9 cellular contexts compared by ENCODE assay signal in the genomic region with DNA sequence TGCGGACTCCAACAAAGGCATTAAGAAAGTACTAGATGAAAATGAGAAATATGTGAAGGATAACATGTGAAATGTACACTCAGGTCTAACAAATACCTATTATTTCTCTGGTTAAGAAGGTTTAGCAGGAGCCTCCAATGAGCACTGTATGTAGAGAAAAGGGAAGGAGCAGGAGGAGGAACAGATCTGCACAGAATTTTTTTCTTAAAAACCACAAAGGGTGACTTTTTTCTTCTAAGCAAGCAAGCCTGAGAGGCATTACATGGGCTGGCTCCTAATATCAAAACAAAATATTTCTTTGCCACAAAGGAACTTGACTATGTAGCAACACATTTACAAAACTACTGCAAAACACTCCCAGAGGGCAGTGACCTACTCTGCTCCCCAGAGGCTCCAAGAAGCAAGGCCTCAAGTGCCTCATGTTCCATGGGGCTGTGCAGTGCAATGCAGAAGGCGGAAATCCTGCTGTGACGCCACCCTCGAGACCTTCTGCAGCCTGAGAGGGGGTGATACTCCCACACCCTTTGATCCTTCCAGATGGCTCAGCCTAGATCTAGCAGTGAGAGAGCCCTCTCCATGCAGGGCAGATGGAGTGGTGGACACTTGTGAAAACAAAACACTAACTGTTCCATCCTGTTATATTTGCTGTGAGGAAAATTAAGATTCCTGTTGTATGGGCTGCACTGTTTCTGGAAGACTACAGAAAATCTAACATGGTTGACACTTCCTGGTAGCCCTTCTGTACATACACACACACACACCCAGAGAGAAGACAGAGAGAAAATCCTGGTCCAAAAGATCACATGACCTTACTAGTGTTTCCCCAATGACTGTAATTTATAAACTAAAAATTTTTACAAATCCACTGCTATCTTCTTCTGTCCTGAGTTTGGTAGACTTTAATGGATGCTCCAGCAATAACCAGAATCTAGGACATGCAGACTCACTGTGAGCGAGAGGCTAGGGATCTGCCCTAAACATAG. TPM values are rescaled to one million over a fixed set of nuclear protein-coding genes. Genes with fewer than 3 reads are reported as not detected.
A peak's percentile ranks its signal among the peaks of the same experiment; 100 is the strongest.
DNase-seq lines count a peak whose midpoint lies in the region; TF ChIP-seq lines count a peak whose summit lies in the region.
"Had no signal": no experiment of that assay in that cellular context is flagged by ENCODE, and none has a peak within 500 bp of the region (broad histone marks: within the 10 kb centered on the region; RNA-seq: fewer than 3 reads in every experiment).

No MANE protein-coding gene starts in this region.

- 58 to 60% (median 59%) methylated on average over 5 of the region's 5 CpGs for WGBS in ovary, 3 donors

- H3K4me1 ChIP-seq in ovary (ENCODE audit: insufficient read depth): no peaks in the 10 kb centered on the region

- H3K4me1 Mint-ChIP-seq in Calu3 (ENCODE audit: low read depth, unreplicated experiment): no peaks in the 10 kb centered on the region

- TF ChIP-seq EP300 in ovary (IDR thresholded peaks at IDR 0.05): no peak

- H3K27ac Mint-ChIP-seq in Calu3 (ENCODE audit: unreplicated experiment): no peak overlapping the region

- no peaks in the 10 kb centered on the region for H3K9me3 Mint-ChIP-seq in Calu3 (ENCODE audit: low read depth, unreplicated experiment)

- intact Hi-C loops in ovary (cut with DNase I): no loop called here
- intact Hi-C loops in Calu3 (cut with micrococcal nuclease; ENCODE audit: unreplicated experiment): no loop called here

- CTCF ChIA-PET in Calu3 (lab: Charles Lee): no interaction called here

- H3K4me3 Mint-ChIP-seq in Calu3 (ENCODE audit: low read depth, unreplicated experiment): no peak overlapping the region

- TF ChIP-seq CTCF in fibroblast of villous mesenchyme (IDR thresholded peaks at IDR 0.05; ENCODE audit: insufficient read depth, low read depth, low read length) (no peak), ovary (IDR thresholded peaks at IDR 0.05) (no peak), Calu3 (IDR thresholded peaks at IDR 0.05; ENCODE audit: unreplicated experiment) (no peak)

- no peak for TF ChIP-seq POLR2A in ovary (IDR thresholded peaks at IDR 0.05)

- BruUV-seq in Calu3 (replicated peaks; lab: Mats Ljungman, UMichigan): no TSS peak

- H3K36me3 ChIP-seq in ovary: no peaks in the 10 kb centered on the region

- H3K4me3 ChIP-seq in fibroblast of villous mesenchyme (ENCODE audit: low read depth, low read length): no peak overlapping the region
- no peak overlapping the region for H3K4me3 ChIP-seq in ovary

- peak; percentile 66 for DNase-seq in DMS 273 treated with DMSO at 0.1 percent for 48 hours (lab: John Stamatoyannopoulos, UW)
- DNase-seq in SIG-M5 treated with dmso at 0.1 percent for 504 hours (lab: John Stamatoyannopoulos, UW; ENCODE audit: unreplicated experiment): peak; percentile 97
- peak; percentile 98 for DNase-seq in fibroblast of villous mesenchyme (ENCODE audit: low read depth)
- peak; percentile 39 to 75 (median 47) for DNase-seq in ovary
- no peak for DNase-seq in Calu3
- DNase-seq in COLO668 (lab: John Stamatoyannopoulos, UW; ENCODE audit: unreplicated experiment): no peak
- DNase-seq in stimulated activated CD4-positive, alpha-beta T cell treated with anti-CD3 and anti-CD28 coated beads, Interleukin-2, amount 100 ng/mL, for 48 hours: no peak
- no peak for DNase-seq in kidney tubule cell (ENCODE audit: low spot score)
- DNase-seq: NCI-H2081 had no signal

- H3K27me3 Mint-ChIP-seq in Calu3 (ENCODE audit: unreplicated experiment): no peaks in the 10 kb centered on the region

- H3K27ac ChIP-seq in ovary: no peak overlapping the region

- H3K27me3 ChIP-seq in ovary: no peaks in the 10 kb centered on the region

- peaks cover 40% of the 10 kb centered on the region for H3K36me3 Mint-ChIP-seq in Calu3 (ENCODE audit: insufficient read depth, unreplicated experiment)

- H3K9me3 ChIP-seq in ovary: no peaks in the 10 kb centered on the region

RNA-seq across cellular contexts. Expression of a gene that starts 36.0 kb away (rescaled TPM):
- total RNA-seq in fibroblast of villous mesenchyme: 22.5 and 30.9 TPM in 2 replicates
- 10 to 100 TPM; 14.7 to 26.6 (median 17.8) TPM for total RNA-seq in ovary
- polyA plus RNA-seq in ovary: 10 to 100 TPM in 1 of 2 donors, 1 to 10 TPM in 1; 2.0 to 26.3 TPM
- 59.2 and 68.6 TPM in 2 replicates for total RNA-seq in Calu3 (2022)

RNA-seq across cellular contexts. Expression of a gene that starts 48.2 kb away (rescaled TPM):
- total RNA-seq in fibroblast of villous mesenchyme (65.2 and 111 TPM in 2 replicates), ovary (10 to 100 TPM in 4 of 7 donors, 1 to 10 TPM in 3; 5.1 to 39.9 (median 10.4) TPM), Calu3 (2022) (1,138 and 1,378 TPM in 2 replicates)
- 1 to 10 TPM; 2.4 to 5.6 TPM for polyA plus RNA-seq in ovary

Comparison
In these comparisons a context has a peak if more than half of its experiments do, and no peak if none do; other contexts are left out.
1. DNase-seq: peak in DMS 273 treated with DMSO at 0.1 percent for 48 hours (single experiment), SIG-M5 treated with dmso at 0.1 percent for 504 hours (single experiment), fibroblast of villous mesenchyme (single experiment) and ovary (5 of 5); none in Calu3 (single experiment), COLO668 (single experiment), stimulated activated CD4-positive, alpha-beta T cell treated with anti-CD3 and anti-CD28 coated beads, Interleukin-2, amount 100 ng/mL, for 48 hours (0 of 2) and kidney tubule cell (single experiment).
2. RNA of a gene that starts 48.2 kb away (total RNA-seq): 1,138 to 1,378 TPM in Calu3; 65.2 to 111 TPM in fibroblast of villous mesenchyme and 5.1 to 39.9 TPM in ovary; every median in the first group is over 10 times any median in the second.